Comparison of ENCODE assay signal across 1 cellular context in the genomic region with DNA sequence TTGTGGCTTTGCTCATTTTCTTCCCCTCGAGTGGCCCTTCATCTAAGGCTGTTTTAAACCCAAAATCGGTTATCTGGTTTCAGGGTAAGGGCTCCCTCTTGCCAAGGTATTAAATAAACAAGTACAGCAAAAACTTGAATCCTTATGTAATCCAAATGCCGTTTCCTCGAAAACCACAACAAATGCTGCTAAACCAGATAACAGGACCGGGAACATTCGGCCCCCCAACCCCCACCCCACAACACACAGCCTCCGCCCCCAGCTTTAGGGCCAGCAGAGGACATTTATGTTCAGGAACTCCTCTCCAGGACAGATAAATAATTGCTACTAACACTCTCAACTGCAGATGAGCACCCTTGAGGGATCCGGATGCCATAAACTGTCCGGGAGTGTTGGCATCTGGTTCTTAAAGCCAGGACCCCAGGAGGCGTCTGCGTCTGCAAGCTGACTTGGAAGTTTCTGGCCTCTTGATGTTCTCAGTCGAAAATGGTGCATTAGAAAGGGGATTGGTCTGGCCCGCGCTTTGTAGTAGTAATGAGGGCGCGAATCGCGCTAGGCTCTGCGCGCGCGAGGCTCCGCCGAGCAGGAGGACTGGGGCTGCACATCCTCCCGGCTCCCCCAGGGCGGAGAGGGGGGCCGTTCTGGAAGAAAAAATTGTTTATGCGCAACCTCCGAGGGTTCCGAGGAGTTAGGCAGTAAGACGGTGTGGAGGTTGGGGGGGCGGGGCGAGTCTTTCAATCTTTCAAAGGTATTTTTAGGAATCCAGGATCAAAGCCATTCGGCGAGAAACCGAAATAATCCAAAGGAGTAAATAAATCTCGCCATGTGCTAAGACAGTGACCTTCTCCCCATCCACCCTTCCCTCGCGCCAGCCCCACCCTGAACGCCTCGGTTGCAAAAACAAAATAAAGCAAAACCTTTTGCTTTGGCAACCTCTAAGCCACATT.
TF ChIP-seq lines count a peak whose summit lies in the region.

No MANE protein-coding gene starts in this region.

TF ChIP-seq in HepG2, 621 proteins besides CTCF, POLR2A, EP300 and RAD21 (continued from another document and continues in another):
- TF ChIP-seq, protein P1, sequence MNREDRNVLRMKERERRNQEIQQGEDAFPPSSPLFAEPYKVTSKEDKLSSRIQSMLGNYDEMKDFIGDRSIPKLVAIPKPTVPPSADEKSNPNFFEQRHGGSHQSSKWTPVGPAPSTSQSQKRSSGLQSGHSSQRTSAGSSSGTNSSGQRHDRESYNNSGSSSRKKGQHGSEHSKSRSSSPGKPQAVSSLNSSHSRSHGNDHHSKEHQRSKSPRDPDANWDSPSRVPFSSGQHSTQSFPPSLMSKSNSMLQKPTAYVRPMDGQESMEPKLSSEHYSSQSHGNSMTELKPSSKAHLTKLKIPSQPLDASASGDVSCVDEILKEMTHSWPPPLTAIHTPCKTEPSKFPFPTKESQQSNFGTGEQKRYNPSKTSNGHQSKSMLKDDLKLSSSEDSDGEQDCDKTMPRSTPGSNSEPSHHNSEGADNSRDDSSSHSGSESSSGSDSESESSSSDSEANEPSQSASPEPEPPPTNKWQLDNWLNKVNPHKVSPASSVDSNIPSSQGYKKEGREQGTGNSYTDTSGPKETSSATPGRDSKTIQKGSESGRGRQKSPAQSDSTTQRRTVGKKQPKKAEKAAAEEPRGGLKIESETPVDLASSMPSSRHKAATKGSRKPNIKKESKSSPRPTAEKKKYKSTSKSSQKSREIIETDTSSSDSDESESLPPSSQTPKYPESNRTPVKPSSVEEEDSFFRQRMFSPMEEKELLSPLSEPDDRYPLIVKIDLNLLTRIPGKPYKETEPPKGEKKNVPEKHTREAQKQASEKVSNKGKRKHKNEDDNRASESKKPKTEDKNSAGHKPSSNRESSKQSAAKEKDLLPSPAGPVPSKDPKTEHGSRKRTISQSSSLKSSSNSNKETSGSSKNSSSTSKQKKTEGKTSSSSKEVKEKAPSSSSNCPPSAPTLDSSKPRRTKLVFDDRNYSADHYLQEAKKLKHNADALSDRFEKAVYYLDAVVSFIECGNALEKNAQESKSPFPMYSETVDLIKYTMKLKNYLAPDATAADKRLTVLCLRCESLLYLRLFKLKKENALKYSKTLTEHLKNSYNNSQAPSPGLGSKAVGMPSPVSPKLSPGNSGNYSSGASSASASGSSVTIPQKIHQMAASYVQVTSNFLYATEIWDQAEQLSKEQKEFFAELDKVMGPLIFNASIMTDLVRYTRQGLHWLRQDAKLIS (CRISPR knock-in tag; IDR thresholded peaks at IDR 0.05): peak; percentile 73; the same call in 1 of the 2 replicates
- TF ChIP-seq, protein P2, sequence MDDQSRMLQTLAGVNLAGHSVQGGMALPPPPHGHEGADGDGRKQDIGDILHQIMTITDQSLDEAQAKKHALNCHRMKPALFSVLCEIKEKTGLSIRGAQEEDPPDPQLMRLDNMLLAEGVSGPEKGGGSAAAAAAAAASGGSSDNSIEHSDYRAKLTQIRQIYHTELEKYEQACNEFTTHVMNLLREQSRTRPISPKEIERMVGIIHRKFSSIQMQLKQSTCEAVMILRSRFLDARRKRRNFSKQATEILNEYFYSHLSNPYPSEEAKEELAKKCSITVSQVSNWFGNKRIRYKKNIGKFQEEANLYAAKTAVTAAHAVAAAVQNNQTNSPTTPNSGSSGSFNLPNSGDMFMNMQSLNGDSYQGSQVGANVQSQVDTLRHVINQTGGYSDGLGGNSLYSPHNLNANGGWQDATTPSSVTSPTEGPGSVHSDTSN (CRISPR knock-in tag; IDR thresholded peaks at IDR 0.05; ENCODE audit: borderline replicate concordance): no peak
- TF ChIP-seq, protein P3, sequence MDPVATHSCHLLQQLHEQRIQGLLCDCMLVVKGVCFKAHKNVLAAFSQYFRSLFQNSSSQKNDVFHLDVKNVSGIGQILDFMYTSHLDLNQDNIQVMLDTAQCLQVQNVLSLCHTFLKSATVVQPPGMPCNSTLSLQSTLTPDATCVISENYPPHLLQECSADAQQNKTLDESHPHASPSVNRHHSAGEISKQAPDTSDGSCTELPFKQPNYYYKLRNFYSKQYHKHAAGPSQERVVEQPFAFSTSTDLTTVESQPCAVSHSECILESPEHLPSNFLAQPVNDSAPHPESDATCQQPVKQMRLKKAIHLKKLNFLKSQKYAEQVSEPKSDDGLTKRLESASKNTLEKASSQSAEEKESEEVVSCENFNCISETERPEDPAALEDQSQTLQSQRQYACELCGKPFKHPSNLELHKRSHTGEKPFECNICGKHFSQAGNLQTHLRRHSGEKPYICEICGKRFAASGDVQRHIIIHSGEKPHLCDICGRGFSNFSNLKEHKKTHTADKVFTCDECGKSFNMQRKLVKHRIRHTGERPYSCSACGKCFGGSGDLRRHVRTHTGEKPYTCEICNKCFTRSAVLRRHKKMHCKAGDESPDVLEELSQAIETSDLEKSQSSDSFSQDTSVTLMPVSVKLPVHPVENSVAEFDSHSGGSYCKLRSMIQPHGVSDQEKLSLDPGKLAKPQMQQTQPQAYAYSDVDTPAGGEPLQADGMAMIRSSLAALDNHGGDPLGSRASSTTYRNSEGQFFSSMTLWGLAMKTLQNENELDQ (CRISPR knock-in tag; IDR thresholded peaks at IDR 0.05; ENCODE audit: borderline replicate concordance): no peak
- peak; percentile 43; the same call in 1 of the 2 replicates for TF ChIP-seq NFIC (IDR thresholded peaks at IDR 0.05; ENCODE audit: low read length)
- TF ChIP-seq ZNF24 (IDR thresholded peaks at IDR 0.05): no peak
- TF ChIP-seq ZNF724P (CRISPR knock-in tag; IDR thresholded peaks at IDR 0.05; ENCODE audit: borderline replicate concordance): no peak
- TF ChIP-seq, protein P4, sequence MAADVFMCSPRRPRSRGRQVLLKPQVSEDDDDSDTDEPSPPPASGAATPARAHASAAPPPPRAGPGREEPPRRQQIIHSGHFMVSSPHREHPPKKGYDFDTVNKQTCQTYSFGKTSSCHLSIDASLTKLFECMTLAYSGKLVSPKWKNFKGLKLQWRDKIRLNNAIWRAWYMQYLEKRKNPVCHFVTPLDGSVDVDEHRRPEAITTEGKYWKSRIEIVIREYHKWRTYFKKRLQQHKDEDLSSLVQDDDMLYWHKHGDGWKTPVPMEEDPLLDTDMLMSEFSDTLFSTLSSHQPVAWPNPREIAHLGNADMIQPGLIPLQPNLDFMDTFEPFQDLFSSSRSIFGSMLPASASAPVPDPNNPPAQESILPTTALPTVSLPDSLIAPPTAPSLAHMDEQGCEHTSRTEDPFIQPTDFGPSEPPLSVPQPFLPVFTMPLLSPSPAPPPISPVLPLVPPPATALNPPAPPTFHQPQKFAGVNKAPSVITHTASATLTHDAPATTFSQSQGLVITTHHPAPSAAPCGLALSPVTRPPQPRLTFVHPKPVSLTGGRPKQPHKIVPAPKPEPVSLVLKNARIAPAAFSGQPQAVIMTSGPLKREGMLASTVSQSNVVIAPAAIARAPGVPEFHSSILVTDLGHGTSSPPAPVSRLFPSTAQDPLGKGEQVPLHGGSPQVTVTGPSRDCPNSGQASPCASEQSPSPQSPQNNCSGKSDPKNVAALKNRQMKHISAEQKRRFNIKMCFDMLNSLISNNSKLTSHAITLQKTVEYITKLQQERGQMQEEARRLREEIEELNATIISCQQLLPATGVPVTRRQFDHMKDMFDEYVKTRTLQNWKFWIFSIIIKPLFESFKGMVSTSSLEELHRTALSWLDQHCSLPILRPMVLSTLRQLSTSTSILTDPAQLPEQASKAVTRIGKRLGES (CRISPR knock-in tag; IDR thresholded peaks at IDR 0.05; ENCODE audit: borderline replicate concordance): no peak
- no peak for TF ChIP-seq PAX8 (CRISPR knock-in tag; IDR thresholded peaks at IDR 0.05; ENCODE audit: borderline replicate concordance)
- TF ChIP-seq, protein P5, sequence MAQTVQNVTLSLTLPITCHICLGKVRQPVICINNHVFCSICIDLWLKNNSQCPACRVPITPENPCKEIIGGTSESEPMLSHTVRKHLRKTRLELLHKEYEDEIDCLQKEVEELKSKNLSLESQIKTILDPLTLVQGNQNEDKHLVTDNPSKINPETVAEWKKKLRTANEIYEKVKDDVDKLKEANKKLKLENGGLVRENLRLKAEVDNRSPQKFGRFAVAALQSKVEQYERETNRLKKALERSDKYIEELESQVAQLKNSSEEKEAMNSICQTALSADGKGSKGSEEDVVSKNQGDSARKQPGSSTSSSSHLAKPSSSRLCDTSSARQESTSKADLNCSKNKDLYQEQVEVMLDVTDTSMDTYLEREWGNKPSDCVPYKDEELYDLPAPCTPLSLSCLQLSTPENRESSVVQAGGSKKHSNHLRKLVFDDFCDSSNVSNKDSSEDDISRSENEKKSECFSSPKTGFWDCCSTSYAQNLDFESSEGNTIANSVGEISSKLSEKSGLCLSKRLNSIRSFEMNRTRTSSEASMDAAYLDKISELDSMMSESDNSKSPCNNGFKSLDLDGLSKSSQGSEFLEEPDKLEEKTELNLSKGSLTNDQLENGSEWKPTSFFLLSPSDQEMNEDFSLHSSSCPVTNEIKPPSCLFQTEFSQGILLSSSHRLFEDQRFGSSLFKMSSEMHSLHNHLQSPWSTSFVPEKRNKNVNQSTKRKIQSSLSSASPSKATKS (CRISPR knock-in tag; IDR thresholded peaks at IDR 0.05): no peak
- TF ChIP-seq HOXD1 (CRISPR knock-in tag; IDR thresholded peaks at IDR 0.05): 0 out of 2 replicates have a peak, but pooled peaks have one; percentile 7
- TF ChIP-seq BCL6 (CRISPR knock-in tag; IDR thresholded peaks at IDR 0.05): peak; percentile 98
- TF ChIP-seq SMAD9 (CRISPR knock-in tag; IDR thresholded peaks at IDR 0.05): no peak
- TF ChIP-seq YEATS2 (CRISPR knock-in tag; IDR thresholded peaks at IDR 0.05; ENCODE audit: borderline replicate concordance): no peak
- TF ChIP-seq TOPORS (CRISPR knock-in tag; IDR thresholded peaks at IDR 0.05): 0 out of 2 replicates have a peak, but pooled peaks have one; percentile 30
- TF ChIP-seq ZNF451 (CRISPR knock-in tag; IDR thresholded peaks at IDR 0.05): no peak
- no peak for TF ChIP-seq ZNF121 (CRISPR knock-in tag; IDR thresholded peaks at IDR 0.05)
- TF ChIP-seq KAT8 (CRISPR knock-in tag; IDR thresholded peaks at IDR 0.05): no peak
- TF ChIP-seq ZKSCAN1 (IDR thresholded peaks at IDR 0.05; ENCODE audit: low read length): no peak
- TF ChIP-seq CREB1 (IDR thresholded peaks at IDR 0.05): no peak
- 0 out of 2 replicates have a peak, but pooled peaks have one; percentile 19 for TF ChIP-seq CREB1 (CRISPR knock-in tag; IDR thresholded peaks at IDR 0.05)
- no peak for TF ChIP-seq HNRNPK (IDR thresholded peaks at IDR 0.05; ENCODE audit: low read depth, low read length, poor library complexity, severe bottlenecking)
- TF ChIP-seq PCBP2 (optimal IDR thresholded peaks at IDR 0.05; ENCODE audit: low read depth, low read length, poor library complexity, severe bottlenecking): no peak
- TF ChIP-seq, protein P6, sequence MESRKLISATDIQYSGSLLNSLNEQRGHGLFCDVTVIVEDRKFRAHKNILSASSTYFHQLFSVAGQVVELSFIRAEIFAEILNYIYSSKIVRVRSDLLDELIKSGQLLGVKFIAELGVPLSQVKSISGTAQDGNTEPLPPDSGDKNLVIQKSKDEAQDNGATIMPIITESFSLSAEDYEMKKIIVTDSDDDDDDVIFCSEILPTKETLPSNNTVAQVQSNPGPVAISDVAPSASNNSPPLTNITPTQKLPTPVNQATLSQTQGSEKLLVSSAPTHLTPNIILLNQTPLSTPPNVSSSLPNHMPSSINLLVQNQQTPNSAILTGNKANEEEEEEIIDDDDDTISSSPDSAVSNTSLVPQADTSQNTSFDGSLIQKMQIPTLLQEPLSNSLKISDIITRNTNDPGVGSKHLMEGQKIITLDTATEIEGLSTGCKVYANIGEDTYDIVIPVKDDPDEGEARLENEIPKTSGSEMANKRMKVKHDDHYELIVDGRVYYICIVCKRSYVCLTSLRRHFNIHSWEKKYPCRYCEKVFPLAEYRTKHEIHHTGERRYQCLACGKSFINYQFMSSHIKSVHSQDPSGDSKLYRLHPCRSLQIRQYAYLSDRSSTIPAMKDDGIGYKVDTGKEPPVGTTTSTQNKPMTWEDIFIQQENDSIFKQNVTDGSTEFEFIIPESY (CRISPR knock-in tag; IDR thresholded peaks at IDR 0.05): no peak
- TF ChIP-seq, protein P7, sequence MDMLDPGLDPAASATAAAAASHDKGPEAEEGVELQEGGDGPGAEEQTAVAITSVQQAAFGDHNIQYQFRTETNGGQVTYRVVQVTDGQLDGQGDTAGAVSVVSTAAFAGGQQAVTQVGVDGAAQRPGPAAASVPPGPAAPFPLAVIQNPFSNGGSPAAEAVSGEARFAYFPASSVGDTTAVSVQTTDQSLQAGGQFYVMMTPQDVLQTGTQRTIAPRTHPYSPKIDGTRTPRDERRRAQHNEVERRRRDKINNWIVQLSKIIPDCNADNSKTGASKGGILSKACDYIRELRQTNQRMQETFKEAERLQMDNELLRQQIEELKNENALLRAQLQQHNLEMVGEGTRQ (IDR thresholded peaks at IDR 0.05; ENCODE audit: low read depth, low read length): no peak
- TF ChIP-seq, protein P7 (CRISPR knock-in tag; IDR thresholded peaks at IDR 0.05; ENCODE audit: borderline replicate concordance): no peak
- TF ChIP-seq ZNF850 (CRISPR knock-in tag; conservative IDR thresholded peaks at IDR 0.05): no peak
- TF ChIP-seq ZNF75D (CRISPR knock-in tag; IDR thresholded peaks at IDR 0.05; ENCODE audit: borderline replicate concordance): no peak
- no peak for TF ChIP-seq DPF2 (CRISPR knock-in tag; IDR thresholded peaks at IDR 0.05; ENCODE audit: borderline replicate concordance, low read depth)
- 0 out of 2 replicates have a peak, but pooled peaks have one; percentile 18 for TF ChIP-seq ZNF572 (CRISPR knock-in tag; IDR thresholded peaks at IDR 0.05)
- no peak for TF ChIP-seq REXO4 (CRISPR knock-in tag; IDR thresholded peaks at IDR 0.05; ENCODE audit: borderline replicate concordance)
- TF ChIP-seq GZF1 (CRISPR knock-in tag; IDR thresholded peaks at IDR 0.05): no peak
- TF ChIP-seq, protein P8, sequence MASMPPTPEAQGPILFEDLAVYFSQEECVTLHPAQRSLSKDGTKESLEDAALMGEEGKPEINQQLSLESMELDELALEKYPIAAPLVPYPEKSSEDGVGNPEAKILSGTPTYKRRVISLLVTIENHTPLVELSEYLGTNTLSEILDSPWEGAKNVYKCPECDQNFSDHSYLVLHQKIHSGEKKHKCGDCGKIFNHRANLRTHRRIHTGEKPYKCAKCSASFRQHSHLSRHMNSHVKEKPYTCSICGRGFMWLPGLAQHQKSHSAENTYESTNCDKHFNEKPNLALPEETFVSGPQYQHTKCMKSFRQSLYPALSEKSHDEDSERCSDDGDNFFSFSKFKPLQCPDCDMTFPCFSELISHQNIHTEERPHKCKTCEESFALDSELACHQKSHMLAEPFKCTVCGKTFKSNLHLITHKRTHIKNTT (CRISPR knock-in tag; IDR thresholded peaks at IDR 0.05): no peak
- TF ChIP-seq, protein P9, sequence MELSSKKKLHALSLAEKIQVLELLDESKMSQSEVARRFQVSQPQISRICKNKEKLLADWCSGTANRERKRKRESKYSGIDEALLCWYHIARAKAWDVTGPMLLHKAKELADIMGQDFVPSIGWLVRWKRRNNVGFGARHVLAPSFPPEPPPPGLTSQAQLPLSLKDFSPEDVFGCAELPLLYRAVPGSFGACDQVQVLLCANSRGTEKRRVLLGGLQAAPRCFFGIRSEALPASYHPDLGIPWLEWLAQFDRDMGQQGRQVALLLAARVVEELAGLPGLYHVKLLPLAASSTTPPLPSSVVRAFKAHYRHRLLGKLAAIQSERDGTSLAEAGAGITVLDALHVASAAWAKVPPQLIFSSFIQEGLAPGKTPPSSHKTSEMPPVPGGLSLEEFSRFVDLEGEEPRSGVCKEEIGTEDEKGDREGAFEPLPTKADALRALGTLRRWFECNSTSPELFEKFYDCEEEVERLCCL (CRISPR knock-in tag; IDR thresholded peaks at IDR 0.05; ENCODE audit: borderline replicate concordance): no peak
- no peak for TF ChIP-seq BHLHE40 (IDR thresholded peaks at IDR 0.05; ENCODE audit: low read length)
- no peak for TF ChIP-seq FOXM1 (CRISPR knock-in tag; IDR thresholded peaks at IDR 0.05)
- TF ChIP-seq ZNF660 (CRISPR knock-in tag; IDR thresholded peaks at IDR 0.05; ENCODE audit: borderline replicate concordance, low read depth): no peak
